Comparison of ENCODE assay signal across 8 cellular contexts in the genomic region with DNA sequence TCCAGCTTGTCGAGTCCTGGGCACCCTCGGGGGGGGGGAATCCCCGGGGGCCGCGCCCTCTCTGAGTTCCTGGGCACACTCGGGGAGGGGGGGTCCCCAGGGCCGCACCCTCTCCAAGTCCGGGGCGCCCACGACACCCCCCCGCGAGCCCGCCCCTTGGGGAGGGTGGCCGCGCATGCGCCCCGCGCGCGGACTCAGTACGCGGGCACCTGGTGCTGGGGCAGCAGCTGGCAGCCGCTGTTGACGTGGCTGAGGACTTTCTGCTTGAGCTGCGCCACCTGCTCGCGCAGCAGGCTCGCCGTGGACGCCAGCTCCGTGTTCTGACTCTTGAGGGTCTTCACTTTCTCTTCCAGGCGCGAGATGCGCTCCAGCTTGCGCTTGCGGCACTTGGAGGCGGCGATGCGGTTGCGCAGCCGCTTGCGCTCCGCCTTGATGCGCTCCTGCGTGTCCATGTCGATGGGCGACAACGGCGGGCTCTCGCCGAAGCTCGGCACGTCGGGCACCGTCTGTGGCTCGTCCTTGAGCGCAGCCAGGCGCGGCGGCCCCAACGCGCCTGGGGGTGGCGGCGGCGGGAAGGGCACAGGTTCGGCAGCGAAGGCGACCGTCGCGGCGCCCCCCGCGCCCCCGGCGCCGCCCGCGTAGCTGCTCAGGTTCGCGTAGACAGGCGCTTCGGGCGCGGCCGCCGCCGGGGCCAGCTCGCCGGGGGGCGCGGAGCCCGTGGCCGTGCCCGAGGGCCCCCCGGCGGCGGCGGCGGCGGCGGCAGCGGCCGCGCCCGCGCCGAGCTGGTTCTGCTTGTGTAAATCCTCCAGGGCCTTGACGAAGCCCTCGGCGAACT. TPM values are rescaled to one million over a fixed set of nuclear protein-coding genes. Genes with fewer than 3 reads are reported as not detected.
A peak's percentile ranks its signal among the peaks of the same experiment; 100 is the strongest.
DNase-seq lines count a peak whose midpoint lies in the region; ATAC-seq, FAIRE-seq and TF ChIP-seq lines count a peak whose summit lies in the region.

No MANE protein-coding gene starts in this region.

- H3K9me3 ChIP-seq in K562 (replicated peaks; ENCODE audit: control insufficient read depth, insufficient read depth, low read depth, low read length) (no peaks in the 10 kb centered on the region), iPS DF 6.9 (ENCODE audit: control insufficient read depth, insufficient read depth, low read length) (no peaks in the 10 kb centered on the region)

- peaks cover 63% of the 10 kb centered on the region for H3K36me3 Mint-ChIP-seq in Calu3 (ENCODE audit: insufficient read depth, unreplicated experiment)

- H3K27me3 ChIP-seq in K562 (ENCODE audit: control insufficient read depth in 2 of 2, insufficient read depth in 2 of 2, low read length in 2 of 2) = no peaks in the 10 kb centered on the region
- no peaks in the 10 kb centered on the region for H3K27me3 ChIP-seq in iPS DF 6.9 (ENCODE audit: control insufficient read depth, insufficient read depth, low read length)

- H3K4me3 ChIP-seq in K562 (peak overlapping the region; percentile 100), iPS DF 6.9 (ENCODE audit: low read length) (peak overlapping the region; percentile 75)

- in situ Hi-C loops in K562 (cut with MboI) = no loop called here

- H3K4me3 Mint-ChIP-seq in Calu3 (ENCODE audit: low read depth, unreplicated experiment) = peak overlapping the region; percentile 74

- H3K9ac ChIP-seq in K562 (ENCODE audit: insufficient read depth in 1 of 2, low read depth in 2 of 2, low read length in 2 of 2) = peak overlapping the region; percentile 99 to 100

- peaks cover 47% of the 10 kb centered on the region for H3K79me2 ChIP-seq in K562 (ENCODE audit: control insufficient read depth, insufficient read depth, low read length)

- intact Hi-C loops in Calu3 (cut with micrococcal nuclease; ENCODE audit: unreplicated experiment) = no loop called here
- intact Hi-C loops in K562 (cut with micrococcal nuclease) = loop anchor here (1.0 to 2.0 kb wide), 3 partner anchors 24 to 134 kb away; partner anchors contain the start of gene GDF15
- intact Hi-C loops in sciatic nerve (cut with DNase I) = no loop called here

- BruUV-seq in Calu3 (replicated peaks; lab: Mats Ljungman, UMichigan) (no TSS peak), K562 (replicated peaks; lab: Mats Ljungman, UMichigan) (no TSS peak)

- FAIRE-seq in K562 (lab: Jason Lieb, UNC) = no peak

- H3K9me1 ChIP-seq in K562 (ENCODE audit: control insufficient read depth, insufficient read depth, low read length) = peaks cover 15% of the 10 kb centered on the region

- TF ChIP-seq CTCF in Calu3 (IDR thresholded peaks at IDR 0.05; ENCODE audit: unreplicated experiment) (no peak), K562 (IDR thresholded peaks at IDR 0.05 in 2 of 3, conservative IDR thresholded peaks at IDR 0.05 in 1 of 3; ENCODE audit: insufficient read depth in 2 of 3, low read depth in 1 of 3, low read length in 3 of 3) (no peak)

- H3K4me1 ChIP-seq in K562 (replicated peaks in 1 of 2; ENCODE audit: control insufficient read depth in 2 of 2, insufficient read depth in 2 of 2, low read length in 2 of 2) (peaks cover 22 to 60% of the 10 kb centered on the region in 2 experiments), iPS DF 6.9 (ENCODE audit: control insufficient read depth, insufficient read depth, low read length) (peaks cover 2% of the 10 kb centered on the region; the same call in 1 of the 2 replicates)

- peaks cover 26% of the 10 kb centered on the region for H4K20me1 ChIP-seq in K562 (replicated peaks; ENCODE audit: control insufficient read depth, insufficient read depth, low read length)

- H3K27ac ChIP-seq in K562 (ENCODE audit: extremely low read depth, low read depth, low read length) (peak overlapping the region; percentile 99), iPS DF 6.9 (ENCODE audit: low read length) (no peak overlapping the region)

- TF ChIP-seq EP300 in K562 (IDR thresholded peaks at IDR 0.05; ENCODE audit: low read length) = no peak

- POLR2A ChIA-PET in K562 (lab: Yijun Ruan, JAX) = interaction anchor here (0.5 to 8.5 kb wide), 43 partner anchors 10 to 974 kb away, joined by 3 to 122 read pairs (median 7); partner anchors contain the start of genes CCDC124, GDF15, LSM4 and PGPEP1

- peak overlapping the region; percentile 95 for H3K27ac Mint-ChIP-seq in Calu3 (ENCODE audit: unreplicated experiment)

- TF ChIP-seq RAD21 in K562 (CRISPR knock-in tag; conservative IDR thresholded peaks at IDR 0.05 in 1 of 2, IDR thresholded peaks at IDR 0.05 in 1 of 2) = no peak

- ATAC-seq in GM21723 (IDR thresholded peaks at IDR 0.05; ENCODE audit: unreplicated experiment) = peak; percentile 20
- ATAC-seq in K562 = peak; percentile 9; the same call in 2 of the 3 replicates
- peak; percentile 35 for ATAC-seq in sciatic nerve

- H2AFZ ChIP-seq in K562 (ENCODE audit: low read depth, low read length) = no peak overlapping the region

- TF ChIP-seq POLR2A in K562 (conservative IDR thresholded peaks at IDR 0.05) = no peak; the same call in 1 of the 2 replicates

- peak overlapping the region; percentile 99 for H3K4me2 ChIP-seq in K562 (ENCODE audit: insufficient read depth, low read length)

- no peaks in the 10 kb centered on the region for H3K9me3 Mint-ChIP-seq in Calu3 (ENCODE audit: low read depth, unreplicated experiment)

- WGBS in K562 (ENCODE audit: insufficient coverage, low coverage, missing lambda C conversion rate) = under 1% methylated on average over 55 of the region's 111 CpGs
- no CpG with 5 or more reads among the region's 111 CpGs for WGBS in iPS DF 6.9 (ENCODE audit: insufficient coverage, insufficient read length)

- H3K4me1 Mint-ChIP-seq in Calu3 (ENCODE audit: low read depth, unreplicated experiment) = peaks cover 17% of the 10 kb centered on the region

- CTCF ChIA-PET in Calu3 (lab: Charles Lee) = interaction anchor here (0.6 to 2.4 kb wide), 11 partner anchors 10 to 88 kb away, joined by 3 to 48 read pairs (median 5); partner anchors contain the start of genes LSM4 and MPV17L2
- CTCF ChIA-PET in K562 (lab: Yijun Ruan, JAX; ENCODE audit: low intra/inter-chr PET ratio) = interaction anchor here (2.2 kb wide), 1 partner anchor 47 kb away, joined by 11 read pairs; no protein-coding TSS in a partner anchor

- DNase-seq in Calu3 (peak; percentile 73), NCI-H1105 treated with DMSO at 0.1 percent for 48 hours (lab: John Stamatoyannopoulos, UW) (peak; percentile 85), T1000 (lab: John Stamatoyannopoulos, UW) (peak; percentile 46), K562 (ENCODE audit: extremely low read depth in 1 of 4, low spot score in 3 of 4) (peak; percentile 80 to 88 (median 84)), iPS DF 6.9 (ENCODE audit: low read depth, low spot score) (no peak), sciatic nerve (ENCODE audit: low spot score) (peak; percentile 89), cortex of kidney (lab: John Stamatoyannopoulos, UW) (no peak)

- H3K36me3 ChIP-seq in K562 (ENCODE audit: control insufficient read depth, insufficient read depth, low read length) = peaks cover 21% of the 10 kb centered on the region
- no peaks in the 10 kb centered on the region; the same call in 1 of the 2 replicates for H3K36me3 ChIP-seq in iPS DF 6.9 (ENCODE audit: control insufficient read depth, insufficient read depth, low read length)

- no peaks in the 10 kb centered on the region for H3K27me3 Mint-ChIP-seq in Calu3 (ENCODE audit: unreplicated experiment)

RNA-seq across cellular contexts. Expression of gene JUND, which starts 1.0 kb away (rescaled TPM):
- total RNA-seq in Calu3 (2022) (44.9 and 60.9 TPM in 2 replicates), K562 (2014; rRNA removed) (279 and 297 TPM in 2 replicates), K562 (2014; rRNA removed; fragmentation: Illumina TruSeq; extraction: Trizol) (17.4 and 22.6 TPM in 2 replicates), K562 (2015; rRNA removed; fragmentation: Illumina TruSeq; extraction: Trizol) (33.1 and 33.7 TPM in 2 replicates), K562 (2021) (245 and 286 TPM in 2 replicates), sciatic nerve (298 TPM)
- 31.7 and 143 TPM in 2 replicates for total RNA-seq in K562 (2011; cell fraction: chromatin; rRNA removed; ENCODE audit: low replicate concordance)
- total RNA-seq in K562 (2011; cell fraction: nucleolus; rRNA removed) = 201 and 240 TPM in 2 replicates
- 97.7 and 104 TPM in 2 replicates for total RNA-seq in K562 (2011; cell fraction: nucleoplasm; rRNA removed)
- polyA plus RNA-seq in K562 (2011; rRNA removed) (74.2 and 83.0 TPM in 2 replicates), K562 (2014; fragmentation: Illumina TruSeq; extraction: Trizol) (42.3 and 63.5 TPM in 2 replicates), K562 (2014; fragmentation: Nextera tagmentation; extraction: Ambion mirVana) (10 to 100 TPM in 1 of 2 experiments, 1 to 10 TPM in 1; 6.4 to 11.8 TPM), K562 (2014; rRNA removed) (210 and 216 TPM in 2 replicates)
- 93.8 and 405 TPM in 2 replicates for polyA plus RNA-seq in K562 (2011; cell fraction: cytosol; rRNA removed)
- 78.6 and 150 TPM in 2 replicates for polyA plus RNA-seq in K562 (2011; cell fraction: nucleus; rRNA removed)
- 73.8 and 111 TPM in 2 replicates for polyA plus RNA-seq in K562 (2012)
- polyA minus RNA-seq in K562 (2011; rRNA and poly(A)+ RNA removed) = 27.0 and 65.5 TPM in 2 replicates
- 243 and 277 TPM in 2 replicates for polyA minus RNA-seq in K562 (2011; cell fraction: cytosol; rRNA and poly(A)+ RNA removed)
- polyA minus RNA-seq in K562 (2011; cell fraction: nucleus; rRNA and poly(A)+ RNA removed) = 89.5 and 108 TPM in 2 replicates

RNA-seq across cellular contexts. Expression of gene IQCN, which starts 6.2 kb away (rescaled TPM):
- total RNA-seq in Calu3 (2022) (1.5 and 1.6 TPM in 2 replicates), K562 (2014; rRNA removed) (0.04 and 0.05 TPM in 2 replicates), K562 (2014; rRNA removed; fragmentation: Illumina TruSeq; extraction: Trizol) (0.04 TPM in 1 of 2 replicates, not detected in the other), K562 (2015; rRNA removed; fragmentation: Illumina TruSeq; extraction: Trizol) (0.04 and 0.07 TPM in 2 replicates), K562 (2021) (0.07 and 0.16 TPM in 2 replicates), sciatic nerve (12.7 TPM)
- total RNA-seq in K562 (2011; cell fraction: chromatin; rRNA removed; ENCODE audit: low replicate concordance) = 0.35 and 0.67 TPM in 2 replicates
- 0.17 and 0.39 TPM in 2 replicates for total RNA-seq in K562 (2011; cell fraction: nucleolus; rRNA removed)
- total RNA-seq in K562 (2011; cell fraction: nucleoplasm; rRNA removed) = 0.29 and 0.38 TPM in 2 replicates
- polyA plus RNA-seq in K562 (2011; rRNA removed) (0.01 and 0.03 TPM in 2 replicates), K562 (2014; fragmentation: Illumina TruSeq; extraction: Trizol) (0.01 and 0.03 TPM in 2 replicates), K562 (2014; fragmentation: Nextera tagmentation; extraction: Ambion mirVana) (not detected), K562 (2014; rRNA removed) (not detected in 2 replicates)
- polyA plus RNA-seq in K562 (2011; cell fraction: cytosol; rRNA removed) = 0.01 TPM in 1 of 2 replicates, not detected in the other
- 0.06 and 0.33 TPM in 2 replicates for polyA plus RNA-seq in K562 (2011; cell fraction: nucleus; rRNA removed)
- polyA plus RNA-seq in K562 (2012) = 0.05 and 0.35 TPM in 2 replicates
- polyA minus RNA-seq in K562 (2011; rRNA and poly(A)+ RNA removed) = 0.21 TPM in 1 of 2 replicates, not detected in the other
- not detected in 2 replicates for polyA minus RNA-seq in K562 (2011; cell fraction: cytosol; rRNA and poly(A)+ RNA removed)
- 0.22 and 0.27 TPM in 2 replicates for polyA minus RNA-seq in K562 (2011; cell fraction: nucleus; rRNA and poly(A)+ RNA removed)

RNA-seq across cellular contexts. Expression of gene LSM4, which starts 42.4 kb away (rescaled TPM):
- total RNA-seq in Calu3 (2022) = 111 and 115 TPM in 2 replicates
- 34.5 and 96.0 TPM in 2 replicates for total RNA-seq in K562 (2011; cell fraction: chromatin; rRNA removed; ENCODE audit: low replicate concordance)
- total RNA-seq in K562 (2011; cell fraction: nucleolus; rRNA removed) = 110 and 120 TPM in 2 replicates
- total RNA-seq in K562 (2011; cell fraction: nucleoplasm; rRNA removed) = 70.1 and 74.1 TPM in 2 replicates
- total RNA-seq in K562 (2014; rRNA removed) = 763 and 822 TPM in 2 replicates
- 202 and 208 TPM in 2 replicates for total RNA-seq in K562 (2014; rRNA removed; fragmentation: Illumina TruSeq; extraction: Trizol)
- 273 and 275 TPM in 2 replicates for total RNA-seq in K562 (2015; rRNA removed; fragmentation: Illumina TruSeq; extraction: Trizol)
- 362 and 385 TPM in 2 replicates for total RNA-seq in K562 (2021)
- 188 and 201 TPM in 2 replicates for polyA plus RNA-seq in K562 (2011; rRNA removed)
- 294 and 432 TPM in 2 replicates for polyA plus RNA-seq in K562 (2011; cell fraction: cytosol; rRNA removed)
- 206 and 249 TPM in 2 replicates for polyA plus RNA-seq in K562 (2011; cell fraction: nucleus; rRNA removed)
- 245 and 279 TPM in 2 replicates for polyA plus RNA-seq in K562 (2012)
- 126 and 203 TPM in 2 replicates for polyA plus RNA-seq in K562 (2014; fragmentation: Illumina TruSeq; extraction: Trizol)
- 10 to 100 TPM; 11.9 to 29.7 TPM for polyA plus RNA-seq in K562 (2014; fragmentation: Nextera tagmentation; extraction: Ambion mirVana)
- 674 and 746 TPM in 2 replicates for polyA plus RNA-seq in K562 (2014; rRNA removed)
- 38.4 and 39.9 TPM in 2 replicates for polyA minus RNA-seq in K562 (2011; rRNA and poly(A)+ RNA removed)
- polyA minus RNA-seq in K562 (2011; cell fraction: cytosol; rRNA and poly(A)+ RNA removed) = 64.5 and 67.5 TPM in 2 replicates
- 48.1 and 57.9 TPM in 2 replicates for polyA minus RNA-seq in K562 (2011; cell fraction: nucleus; rRNA and poly(A)+ RNA removed)
- total RNA-seq in sciatic nerve = 45.7 TPM

RNA-seq across cellular contexts. Expression of gene PDE4C, which starts 54.2 kb away (rescaled TPM):
- total RNA-seq in Calu3 (2022) (0.90 and 2.4 TPM in 2 replicates), K562 (2014; rRNA removed) (0.16 and 0.91 TPM in 2 replicates), K562 (2014; rRNA removed; fragmentation: Illumina TruSeq; extraction: Trizol) (0.11 and 0.29 TPM in 2 replicates), K562 (2015; rRNA removed; fragmentation: Illumina TruSeq; extraction: Trizol) (not detected in 2 replicates), K562 (2021) (0.29 and 0.45 TPM in 2 replicates), sciatic nerve (2.1 TPM)
- 1.9 and 5.1 TPM in 2 replicates for total RNA-seq in K562 (2011; cell fraction: chromatin; rRNA removed; ENCODE audit: low replicate concordance)
- total RNA-seq in K562 (2011; cell fraction: nucleolus; rRNA removed) = 2.2 and 3.0 TPM in 2 replicates
- total RNA-seq in K562 (2011; cell fraction: nucleoplasm; rRNA removed) = 1.3 and 1.6 TPM in 2 replicates
- polyA plus RNA-seq in K562 (2011; rRNA removed) (0.60 and 0.81 TPM in 2 replicates), K562 (2014; fragmentation: Illumina TruSeq; extraction: Trizol) (0.06 and 0.24 TPM in 2 replicates), K562 (2014; fragmentation: Nextera tagmentation; extraction: Ambion mirVana) (under 1 TPM; 0.04 to 0.08 TPM), K562 (2014; rRNA removed) (0.81 and 0.89 TPM in 2 replicates)
- 0.83 and 0.88 TPM in 2 replicates for polyA plus RNA-seq in K562 (2011; cell fraction: cytosol; rRNA removed)
- 4.1 and 6.8 TPM in 2 replicates for polyA plus RNA-seq in K562 (2011; cell fraction: nucleus; rRNA removed)
- 0.17 and 0.22 TPM in 2 replicates for polyA plus RNA-seq in K562 (2012)
- 0.18 TPM in 1 of 2 replicates, not detected in the other for polyA minus RNA-seq in K562 (2011; rRNA and poly(A)+ RNA removed)
- polyA minus RNA-seq in K562 (2011; cell fraction: cytosol; rRNA and poly(A)+ RNA removed) = 0.86 TPM in 1 of 2 replicates, not detected in the other
- 1.1 and 1.8 TPM in 2 replicates for polyA minus RNA-seq in K562 (2011; cell fraction: nucleus; rRNA and poly(A)+ RNA removed)

RNA-seq across cellular contexts. Expression of gene PGPEP1, which starts 59.9 kb away (rescaled TPM):
- total RNA-seq in Calu3 (2022) = 27.9 and 42.0 TPM in 2 replicates
- total RNA-seq in K562 (2011; cell fraction: chromatin; rRNA removed; ENCODE audit: low replicate concordance) = 44.2 and 152 TPM in 2 replicates
- 93.0 and 102 TPM in 2 replicates for total RNA-seq in K562 (2011; cell fraction: nucleolus; rRNA removed)
- 67.2 and 79.3 TPM in 2 replicates for total RNA-seq in K562 (2011; cell fraction: nucleoplasm; rRNA removed)
- 29.5 and 33.8 TPM in 2 replicates for total RNA-seq in K562 (2014; rRNA removed)
- 32.2 and 33.5 TPM in 2 replicates for total RNA-seq in K562 (2014; rRNA removed; fragmentation: Illumina TruSeq; extraction: Trizol)
- 37.3 and 38.5 TPM in 2 replicates for total RNA-seq in K562 (2015; rRNA removed; fragmentation: Illumina TruSeq; extraction: Trizol)
- total RNA-seq in K562 (2021) = 61.7 and 69.6 TPM in 2 replicates
- 37.8 and 43.0 TPM in 2 replicates for polyA plus RNA-seq in K562 (2011; rRNA removed)
- 33.8 and 35.3 TPM in 2 replicates for polyA plus RNA-seq in K562 (2011; cell fraction: cytosol; rRNA removed)
- 40.8 and 54.8 TPM in 2 replicates for polyA plus RNA-seq in K562 (2011; cell fraction: nucleus; rRNA removed)
- polyA plus RNA-seq in K562 (2012) = 28.3 and 41.7 TPM in 2 replicates
- polyA plus RNA-seq in K562 (2014; fragmentation: Illumina TruSeq; extraction: Trizol) = 36.1 and 36.4 TPM in 2 replicates
- 10 to 100 TPM in 1 of 2 experiments, 1 to 10 TPM in 1; 10.0 to 13.4 TPM for polyA plus RNA-seq in K562 (2014; fragmentation: Nextera tagmentation; extraction: Ambion mirVana)
- 32.1 and 33.5 TPM in 2 replicates for polyA plus RNA-seq in K562 (2014; rRNA removed)
- 49.2 and 73.9 TPM in 2 replicates for polyA minus RNA-seq in K562 (2011; rRNA and poly(A)+ RNA removed)
- polyA minus RNA-seq in K562 (2011; cell fraction: cytosol; rRNA and poly(A)+ RNA removed) = 39.5 and 43.2 TPM in 2 replicates
- polyA minus RNA-seq in K562 (2011; cell fraction: nucleus; rRNA and poly(A)+ RNA removed) = 33.0 and 37.7 TPM in 2 replicates
- 49.6 TPM for total RNA-seq in sciatic nerve

Comparison
In these comparisons a context has a peak if more than half of its experiments do, and no peak if none do; other contexts are left out.
1. DNase-seq: peak in Calu3 (single experiment), NCI-H1105 treated with DMSO at 0.1 percent for 48 hours (single experiment), T1000 (single experiment), K562 (4 of 4) and sciatic nerve (single experiment); none in iPS DF 6.9 (single experiment) and cortex of kidney (single experiment).
2. Peak in every context shown above with its lines, with median percentiles within 50 percentile points of each other: ATAC-seq.